14 cellular contexts compared by ENCODE assay signal in the genomic region with DNA sequence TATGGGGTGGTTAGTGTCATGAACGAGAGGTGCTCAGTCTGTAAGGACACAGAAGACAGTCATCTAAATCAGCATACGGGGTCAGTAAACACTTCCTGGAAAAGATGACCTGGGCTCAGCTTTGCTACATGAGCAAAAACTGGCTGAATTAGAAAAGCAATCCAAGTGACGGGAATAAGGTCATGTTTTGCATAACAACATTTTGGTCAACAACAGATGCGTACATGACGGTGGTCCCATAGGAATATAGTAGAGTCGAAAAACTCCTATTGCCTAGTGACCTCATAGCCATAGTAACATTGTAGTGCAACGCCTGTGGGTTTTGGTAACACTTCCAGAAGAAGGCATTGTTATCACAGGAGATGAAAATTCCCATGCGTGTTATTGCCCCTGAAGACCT.
DNase-seq lines count a peak whose midpoint lies in the region; ATAC-seq and TF ChIP-seq lines count a peak whose summit lies in the region.
"Had no signal": no experiment of that assay in that cellular context is flagged by ENCODE, and none has a peak within 500 bp of the region (broad histone marks: within the 10 kb centered on the region; RNA-seq: fewer than 3 reads in every experiment).

No MANE protein-coding gene starts in this region.

- H3K4me2 ChIP-seq in GM23248 (ENCODE audit: unreplicated experiment) (peak overlapping the region; percentile 1), PC-3 (ENCODE audit: low read length) (peak overlapping the region; percentile 5; the same call in 1 of the 2 replicates)

- H3K9ac ChIP-seq in GM23248 (no peak overlapping the region), PC-3 (ENCODE audit: low read length) (no peak overlapping the region)

- no peak for TF ChIP-seq POLR2A in upper lobe of left lung (IDR thresholded peaks at IDR 0.05)
- TF ChIP-seq POLR2A in sigmoid colon (IDR thresholded peaks at IDR 0.05) = no peak

- TF ChIP-seq EP300 in upper lobe of left lung (IDR thresholded peaks at IDR 0.05) = no peak
- no peak for TF ChIP-seq EP300 in sigmoid colon (IDR thresholded peaks at IDR 0.05)

- POLR2A ChIA-PET in PC-3 (lab: Charles Lee; ENCODE audit: unreplicated experiment) = no interaction called here

- H3K27ac ChIP-seq in GM23248 = no peak overlapping the region
- H3K27ac ChIP-seq in PC-3 (ENCODE audit: low read length) = no peak overlapping the region
- peak overlapping the region; percentile 23 for H3K27ac ChIP-seq in brain microvascular endothelial cell
- no peak overlapping the region for H3K27ac ChIP-seq in left ventricle myocardium inferior (replicated peaks)
- H3K27ac ChIP-seq in upper lobe of left lung = no peak overlapping the region
- no peak overlapping the region for H3K27ac ChIP-seq in sigmoid colon
- H3K27ac ChIP-seq: 22Rv1, HL-60 had no signal

- ATAC-seq in PC-3 = no peak
- no peak for ATAC-seq in upper lobe of left lung (ENCODE audit: low FRiP score in 2 of 2)
- no peak for ATAC-seq in Right ventricle myocardium inferior
- ATAC-seq: CD8-positive, alpha-beta T cell had no signal

- BruUV-seq in PC-3 (replicated peaks; lab: Mats Ljungman, UMichigan) = no TSS peak

- intact Hi-C loops in PC-3 (cut with micrococcal nuclease) (no loop called here), left ventricle myocardium inferior (cut with micrococcal nuclease) (no loop called here), Right ventricle myocardium inferior (cut with DNase I) (no loop called here), sigmoid colon (cut with DNase I) (no loop called here)

- TF ChIP-seq CTCF in PC-3 (conservative IDR thresholded peaks at IDR 0.05; ENCODE audit: low read depth, low read length) = no peak
- no peak for TF ChIP-seq CTCF in brain microvascular endothelial cell (IDR thresholded peaks at IDR 0.05; ENCODE audit: low read depth, low read length, missing control alignments)
- no peak for TF ChIP-seq CTCF in fibroblast of mammary gland (conservative IDR thresholded peaks at IDR 0.05; ENCODE audit: control insufficient read depth, insufficient read depth, low read depth, low read length)
- TF ChIP-seq CTCF in left ventricle myocardium inferior (IDR thresholded peaks at IDR 0.05; ENCODE audit: borderline replicate concordance) = no peak
- no peak for TF ChIP-seq CTCF in upper lobe of left lung (IDR thresholded peaks at IDR 0.05)
- TF ChIP-seq CTCF in sigmoid colon (IDR thresholded peaks at IDR 0.05) = no peak

- no peaks in the 10 kb centered on the region for H3K9me3 ChIP-seq in GM23248 (ENCODE audit: low read depth)
- no peaks in the 10 kb centered on the region for H3K9me3 ChIP-seq in PC-3 (ENCODE audit: low read length)
- no peaks in the 10 kb centered on the region for H3K9me3 ChIP-seq in left ventricle myocardium inferior (replicated peaks)
- no peaks in the 10 kb centered on the region for H3K9me3 ChIP-seq in upper lobe of left lung
- no peaks in the 10 kb centered on the region for H3K9me3 ChIP-seq in sigmoid colon

- peaks cover 29% of the 10 kb centered on the region for H3F3A ChIP-seq in GM23248 (ENCODE audit: insufficient read depth)
- H3F3A ChIP-seq in PC-3 (ENCODE audit: low read length, unreplicated experiment) = peaks cover 5% of the 10 kb centered on the region

- peaks cover 52% of the 10 kb centered on the region for H3K4me1 ChIP-seq in GM23248 (ENCODE audit: insufficient read depth)
- peaks cover 48% of the 10 kb centered on the region for H3K4me1 ChIP-seq in PC-3 (ENCODE audit: insufficient read depth, low read length)
- peaks cover 4% of the 10 kb centered on the region for H3K4me1 ChIP-seq in left ventricle myocardium inferior
- H3K4me1 ChIP-seq in upper lobe of left lung = no peaks in the 10 kb centered on the region
- peaks cover 0 to 30% (median 8%) of the 10 kb centered on the region in 4 donors for H3K4me1 ChIP-seq in sigmoid colon

- H3K36me3 ChIP-seq in GM23248 (ENCODE audit: low read depth) (no peaks in the 10 kb centered on the region), PC-3 (ENCODE audit: low read depth, low read length) (no peaks in the 10 kb centered on the region), brain microvascular endothelial cell (replicated peaks) (no peaks in the 10 kb centered on the region), left ventricle myocardium inferior (no peaks in the 10 kb centered on the region), upper lobe of left lung (no peaks in the 10 kb centered on the region), sigmoid colon (no peaks in the 10 kb centered on the region)

- no peaks in the 10 kb centered on the region for H4K20me1 ChIP-seq in GM23248 (ENCODE audit: insufficient read depth)
- H4K20me1 ChIP-seq in PC-3 (ENCODE audit: low read length) = no peaks in the 10 kb centered on the region

- H3K9me2 ChIP-seq in GM23248 (ENCODE audit: insufficient read depth) = no peaks in the 10 kb centered on the region
- no peaks in the 10 kb centered on the region for H3K9me2 ChIP-seq in PC-3 (replicated peaks; ENCODE audit: low read length)

- in situ Hi-C loops in GM23248 (cut with MboI) (no loop called here), brain microvascular endothelial cell (cut with HindIII; ENCODE audit: low pct_ligation_motif_present, low sequenced_read_pairs) (no loop called here)

- CTCF ChIA-PET in PC-3 (lab: Charles Lee) = no interaction called here

- 38 to 41% methylated on average over 8 of the region's 8 CpGs for WGBS in GM23248 (ENCODE audit: low coverage in 1 of 2, low lambda C conversion rate in 2 of 2, missing lambda C conversion rate in 2 of 2), 2 experiments
- 81 to 85% methylated on average over 8 of the region's 8 CpGs for WGBS in upper lobe of left lung, 2 donors
- 78 to 87% methylated on average over 8 of the region's 8 CpGs for WGBS in sigmoid colon, 2 donors

- H3K4me3 ChIP-seq in GM23248 (no peak overlapping the region), PC-3 (ENCODE audit: low read length) (no peak overlapping the region), brain microvascular endothelial cell (ENCODE audit: low read depth, low read length) (no peak overlapping the region), fibroblast of mammary gland (ENCODE audit: control insufficient read depth, low read depth, low read length) (no peak overlapping the region), left ventricle myocardium inferior (no peak overlapping the region), upper lobe of left lung (no peak overlapping the region), sigmoid colon (no peak overlapping the region)

- peak; percentile 4 for DNase-seq in GM23248
- no peak for DNase-seq in PC-3
- DNase-seq in brain microvascular endothelial cell = no peak
- DNase-seq in fibroblast of mammary gland (ENCODE audit: low read depth) = peak; percentile 1
- DNase-seq in left ventricle myocardium inferior = no peak
- no peak for DNase-seq in upper lobe of left lung
- no peak for DNase-seq in Right ventricle myocardium inferior (ENCODE audit: missing footprints)
- no peak for DNase-seq in sigmoid colon
- DNase-seq: CD8-positive, alpha-beta T cell; COR-L47; DMS153; DMS79 treated with DMSO at 0.1 percent for 48 hours had no signal

- H2AFZ ChIP-seq in GM23248 = no peak overlapping the region
- H2AFZ ChIP-seq in PC-3 (ENCODE audit: low read length) = no peak overlapping the region

- H3K27me3 ChIP-seq in GM23248 (replicated peaks; ENCODE audit: insufficient read depth) = no peaks in the 10 kb centered on the region
- H3K27me3 ChIP-seq in PC-3 (ENCODE audit: low read length) = no peaks in the 10 kb centered on the region
- no peaks in the 10 kb centered on the region for H3K27me3 ChIP-seq in brain microvascular endothelial cell (replicated peaks)
- no peaks in the 10 kb centered on the region for H3K27me3 ChIP-seq in left ventricle myocardium inferior (ENCODE audit: low read depth)
- H3K27me3 ChIP-seq in upper lobe of left lung = no peaks in the 10 kb centered on the region
- no peaks in the 10 kb centered on the region for H3K27me3 ChIP-seq in sigmoid colon

- H3K79me2 ChIP-seq in GM23248 (ENCODE audit: insufficient read depth) (no peaks in the 10 kb centered on the region), PC-3 (ENCODE audit: low read length) (no peaks in the 10 kb centered on the region)

Comparison
In these comparisons a context has a peak if more than half of its experiments do, and no peak if none do; other contexts are left out.
1. DNase-seq: peak in GM23248 (single experiment) and fibroblast of mammary gland (single experiment); none in PC-3 (single experiment), brain microvascular endothelial cell (single experiment), left ventricle myocardium inferior (single experiment), upper lobe of left lung (0 of 2), Right ventricle myocardium inferior (single experiment) and sigmoid colon (single experiment).